In the genomic region with DNA sequence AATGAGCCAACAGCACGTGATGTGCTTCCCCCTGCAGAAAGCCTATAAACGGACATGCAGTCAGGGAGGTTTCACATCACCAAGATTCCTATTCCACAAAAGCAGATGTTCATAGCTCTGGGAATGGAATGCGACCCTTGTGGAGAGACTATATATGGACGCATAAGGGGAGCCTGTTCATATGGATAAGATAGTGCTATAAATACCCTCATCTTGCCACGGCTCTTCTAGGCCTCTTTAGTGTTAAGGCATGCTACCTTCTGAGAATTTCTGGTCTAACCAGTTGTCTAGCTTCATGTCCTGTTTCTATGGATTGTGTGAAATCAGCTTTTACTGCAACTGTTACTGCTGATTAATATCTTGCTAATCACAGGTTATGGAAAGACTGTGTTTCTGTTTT, we compare ENCODE assay signal across 7 cellular contexts. TPM values are rescaled to one million over a fixed set of nuclear protein-coding genes. Genes with fewer than 3 reads are reported as not detected.
A peak's percentile ranks its signal among the peaks of the same experiment; 100 is the strongest.
DNase-seq lines count a peak whose midpoint lies in the region; ATAC-seq, FAIRE-seq and TF ChIP-seq lines count a peak whose summit lies in the region.
"Not testable (repeated sequence)": the region's sequence is repeated elsewhere in the genome, so short reads cannot be mapped to it uniquely, and the experiment has no call there.

No MANE protein-coding gene starts in this region.

- not testable (repeated sequence) for H3F3A ChIP-seq in smooth muscle cell (ENCODE audit: low read depth)

- H4K20me1 ChIP-seq in astrocyte (ENCODE audit: insufficient read depth, low read length); hepatocyte (ENCODE audit: insufficient read depth, poor library complexity, severe bottlenecking); smooth muscle cell (ENCODE audit: low read depth): not testable (repeated sequence)

- WGBS in hepatocyte (ENCODE audit: low lambda C conversion rate, missing lambda C conversion rate), result 50% methylated on average over 5 of the region's 5 CpGs
- 47 to 53% methylated on average over 5 of the region's 5 CpGs for WGBS in pancreas, 2 donors
- WGBS in smooth muscle cell (ENCODE audit: low lambda C conversion rate), result 34% methylated on average over 5 of the region's 5 CpGs

- H3K27ac ChIP-seq in astrocyte (ENCODE audit: low read depth, low read length), result not testable (repeated sequence)
- H3K27ac ChIP-seq in epithelial cell of prostate (peak overlapping the region; percentile 55), hepatocyte (peak overlapping the region; percentile 85), pancreas (peak overlapping the region in 3 of 4 donors; percentile 18 to 93 (median 92)), smooth muscle cell (ENCODE audit: low read depth) (peak overlapping the region; percentile 16)

- H3K4me3 ChIP-seq in LNCaP clone FGC (ENCODE audit: low read depth, low read length); astrocyte (ENCODE audit: insufficient read depth, low read depth, low read length); hepatocyte; pancreas; smooth muscle cell: not testable (repeated sequence)

- not testable (repeated sequence) for H3K27me3 ChIP-seq in astrocyte (ENCODE audit: insufficient read depth, low read length); hepatocyte; pancreas; smooth muscle cell (ENCODE audit: low read depth)

- not testable (repeated sequence) for H3K4me1 ChIP-seq in astrocyte (ENCODE audit: insufficient read depth, low read length); smooth muscle cell (ENCODE audit: low read depth)
- H3K4me1 ChIP-seq in hepatocyte (ENCODE audit: insufficient read depth) (peaks cover 15% of the 10 kb centered on the region), pancreas (peaks cover 25 to 48% (median 40%) of the 10 kb centered on the region in 3 donors)

- not testable (repeated sequence) for DNase-seq in Calu3; astrocyte (ENCODE audit: low read depth); epithelial cell of prostate (ENCODE audit: low read depth, low spot score); hepatocyte (ENCODE audit: low spot score); pancreas; smooth muscle cell (lab: John Stamatoyannopoulos, UW; ENCODE audit: unreplicated experiment)
- peak; percentile 61 for DNase-seq in LNCaP clone FGC (ENCODE audit: low read depth)

- TF ChIP-seq CTCF in Calu3 (IDR thresholded peaks at IDR 0.05; ENCODE audit: unreplicated experiment); LNCaP clone FGC (IDR thresholded peaks at IDR 0.05; ENCODE audit: control insufficient read depth, extremely low read depth, insufficient read depth); astrocyte (IDR thresholded peaks at IDR 0.05; ENCODE audit: insufficient read depth, low read depth, low read length); hepatocyte (IDR thresholded peaks at IDR 0.05; ENCODE audit: poor library complexity); pancreas (IDR thresholded peaks at IDR 0.05); smooth muscle cell (IDR thresholded peaks at IDR 0.05; ENCODE audit: borderline replicate concordance, insufficient read depth, poor library complexity, severe bottlenecking): not testable (repeated sequence)

- H3K9me3 Mint-ChIP-seq in Calu3 (ENCODE audit: low read depth, unreplicated experiment); astrocyte (ENCODE audit: unreplicated experiment): not testable (repeated sequence)

- H3K9me3 ChIP-seq in astrocyte (ENCODE audit: insufficient read depth, low read depth, low read length); hepatocyte (ENCODE audit: low read depth); pancreas; smooth muscle cell (replicated peaks; ENCODE audit: low read depth): not testable (repeated sequence)

- H2AFZ ChIP-seq in astrocyte (ENCODE audit: low read depth, low read length); hepatocyte; smooth muscle cell (ENCODE audit: low read depth): not testable (repeated sequence)

- FAIRE-seq in astrocyte (lab: Jason Lieb, UNC); pancreas (lab: Jason Lieb, UNC): not testable (repeated sequence)

- not testable (repeated sequence) for H3K9me2 ChIP-seq in hepatocyte (replicated peaks; ENCODE audit: insufficient read depth)

- CTCF ChIA-PET in Calu3 (lab: Charles Lee), result not testable (repeated sequence)

- intact Hi-C loops in Calu3 (cut with micrococcal nuclease; ENCODE audit: unreplicated experiment); pancreas (cut with DNase I): not testable (repeated sequence)

- not testable (repeated sequence) for H3K36me3 ChIP-seq in astrocyte (ENCODE audit: insufficient read depth, low read length); hepatocyte (replicated peaks; ENCODE audit: insufficient read depth, low read depth); pancreas; smooth muscle cell (ENCODE audit: low read depth)

- H3K4me2 ChIP-seq in astrocyte (ENCODE audit: low read length); hepatocyte; smooth muscle cell: not testable (repeated sequence)

- not testable (repeated sequence) for BruUV-seq in Calu3 (replicated peaks; lab: Mats Ljungman, UMichigan)

- H3K36me3 Mint-ChIP-seq in Calu3 (ENCODE audit: insufficient read depth, unreplicated experiment) (peaks cover 17% of the 10 kb centered on the region), astrocyte (ENCODE audit: low read depth, unreplicated experiment) (peaks cover 14% of the 10 kb centered on the region)

- ATAC-seq in pancreas, result not testable (repeated sequence)

- peak overlapping the region; percentile 96 for H3K27ac Mint-ChIP-seq in Calu3 (ENCODE audit: unreplicated experiment)
- H3K27ac Mint-ChIP-seq in astrocyte (ENCODE audit: unreplicated experiment), result peak overlapping the region; percentile 86

- H3K9ac ChIP-seq in astrocyte (ENCODE audit: low read length); smooth muscle cell (ENCODE audit: low read depth): not testable (repeated sequence)

- not testable (repeated sequence) for H3K79me2 ChIP-seq in astrocyte (ENCODE audit: insufficient read depth, low read length); hepatocyte; smooth muscle cell (ENCODE audit: low read depth)

- H3K27me3 Mint-ChIP-seq in Calu3 (ENCODE audit: unreplicated experiment); astrocyte (ENCODE audit: low read depth, unreplicated experiment): not testable (repeated sequence)

- H3K4me3 Mint-ChIP-seq in Calu3 (ENCODE audit: low read depth, unreplicated experiment), result not testable (repeated sequence)
- H3K4me3 Mint-ChIP-seq in astrocyte (ENCODE audit: unreplicated experiment), result peak overlapping the region; percentile 34

- peaks cover 79% of the 10 kb centered on the region for H3K4me1 Mint-ChIP-seq in Calu3 (ENCODE audit: low read depth, unreplicated experiment)
- H3K4me1 Mint-ChIP-seq in astrocyte (ENCODE audit: low read depth, unreplicated experiment), result peaks cover 20% of the 10 kb centered on the region

RNA-seq across cellular contexts. Expression of a gene that starts 14.7 kb away (rescaled TPM):
- 67.7 and 74.5 TPM in 2 replicates for total RNA-seq in Calu3 (2022)
- total RNA-seq in astrocyte, result 36.7 and 37.0 TPM in 2 replicates
- 55.8 and 61.8 TPM in 2 replicates for total RNA-seq in hepatocyte
- polyA plus RNA-seq in hepatocyte, result 57.3 and 57.7 TPM in 2 replicates
- 10 to 100 TPM; 15.4 to 25.4 (median 17.6) TPM for total RNA-seq in pancreas
- 10 to 100 TPM; 10.2 to 20.3 TPM for polyA plus RNA-seq in pancreas
- 53.8 and 65.2 TPM in 2 replicates for total RNA-seq in smooth muscle cell
- 50.0 and 54.6 TPM in 2 replicates for polyA plus RNA-seq in smooth muscle cell
